8 cellular contexts compared by ENCODE assay signal in the genomic region with DNA sequence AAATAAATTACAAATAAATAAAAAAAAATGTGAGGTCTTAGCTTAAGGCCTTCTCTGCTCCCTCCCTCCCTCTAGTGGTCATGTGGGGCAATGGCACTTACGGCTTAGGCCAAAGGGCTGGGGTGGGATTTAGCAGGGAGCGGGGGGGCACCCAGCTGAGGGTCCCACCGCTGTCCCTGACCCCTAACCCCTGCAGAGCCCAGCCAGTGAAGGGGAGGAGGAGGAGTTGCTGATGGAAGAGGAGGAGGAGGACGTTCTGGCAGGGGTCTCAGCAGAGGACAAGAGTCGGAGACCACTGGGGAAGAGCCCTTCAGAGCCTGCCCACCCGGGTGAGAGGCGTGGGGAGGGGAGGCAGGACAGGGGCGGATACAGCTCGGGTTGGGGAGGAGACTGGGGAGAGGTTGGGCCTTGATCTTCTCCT. TPM values are rescaled to one million over a fixed set of nuclear protein-coding genes. Genes with fewer than 3 reads are reported as not detected.
A peak's percentile ranks its signal among the peaks of the same experiment; 100 is the strongest.
DNase-seq lines count a peak whose midpoint lies in the region; ATAC-seq and TF ChIP-seq lines count a peak whose summit lies in the region.

No MANE protein-coding gene starts in this region.

- peaks cover 2% of the 10 kb centered on the region for H3K4me1 ChIP-seq in ovary (ENCODE audit: insufficient read depth)

- H3K36me3 ChIP-seq in ovary, result no peaks in the 10 kb centered on the region

- no peaks in the 10 kb centered on the region for H3K27me3 ChIP-seq in ovary

- H3K27ac ChIP-seq in ovary, result no peak overlapping the region

- ATAC-seq in HG02610 (IDR thresholded peaks at IDR 0.05; ENCODE audit: unreplicated experiment) (no peak), HG03432 (IDR thresholded peaks at IDR 0.05; ENCODE audit: unreplicated experiment) (no peak)

- intact Hi-C loops in ovary (cut with DNase I), result loop anchor here in 1 of 4 donors (5.0 kb wide), 1 partner anchor 85 kb away; no protein-coding TSS in a partner anchor

- peak; percentile 22 for DNase-seq in SKM-1 (lab: John Stamatoyannopoulos, UW; ENCODE audit: unreplicated experiment)
- DNase-seq in SKM-1 treated with dmso at 0.1 percent for 144 hours (lab: John Stamatoyannopoulos, UW; ENCODE audit: unreplicated experiment), result no peak
- peak; percentile 25 for DNase-seq in NCI-H748 (lab: John Stamatoyannopoulos, UW; ENCODE audit: unreplicated experiment)
- peak; percentile 68 for DNase-seq in activated CD8-positive, alpha-beta memory T cell treated with anti-CD3 and anti-CD28 coated beads, Interleukin-2, amount 50 U/mL, for 4 hours
- peak; percentile 78 for DNase-seq in fibroblast of mammary gland (ENCODE audit: low read depth)
- peak in 3 of 5 donors; percentile 63 to 69 (median 65) for DNase-seq in ovary

- H3K9me3 ChIP-seq in ovary, result no peaks in the 10 kb centered on the region

- no peak for TF ChIP-seq EP300 in ovary (IDR thresholded peaks at IDR 0.05)

- TF ChIP-seq POLR2A in ovary (IDR thresholded peaks at IDR 0.05), result no peak

- WGBS in ovary, 3 donors, result 12 to 36% (median 19%) methylated on average over 9 of the region's 9 CpGs

- TF ChIP-seq CTCF in fibroblast of mammary gland (conservative IDR thresholded peaks at IDR 0.05; ENCODE audit: control insufficient read depth, insufficient read depth, low read depth, low read length), result peak; percentile 88
- peak; percentile 51 to 81 (median 71) for TF ChIP-seq CTCF in ovary (IDR thresholded peaks at IDR 0.05)

- H3K4me3 ChIP-seq in fibroblast of mammary gland (ENCODE audit: control insufficient read depth, low read depth, low read length), result no peak overlapping the region
- no peak overlapping the region for H3K4me3 ChIP-seq in ovary

RNA-seq across cellular contexts. Expression of a gene that starts 9.3 kb away (rescaled TPM):
- 10 to 100 TPM in 5 of 7 donors, 1 to 10 TPM in 2; 5.2 to 31.1 (median 20.3) TPM for total RNA-seq in ovary
- polyA plus RNA-seq in ovary, result 10 to 100 TPM in 1 of 2 donors, 1 to 10 TPM in 1; 2.4 to 14.5 TPM

RNA-seq across cellular contexts. Expression of a gene that starts 14.1 kb away (rescaled TPM):
- 10 to 100 TPM; 10.3 to 32.5 (median 17.5) TPM for total RNA-seq in ovary
- 10 to 100 TPM in 1 of 2 donors, 1 to 10 TPM in 1; 9.7 to 18.8 TPM for polyA plus RNA-seq in ovary

RNA-seq across cellular contexts. Expression of a gene that starts 47.6 kb away (rescaled TPM):
- 10 to 100 TPM; 20.5 to 88.6 (median 68.3) TPM for total RNA-seq in ovary
- 10 to 100 TPM in 1 of 2 donors, 1 to 10 TPM in 1; 6.9 to 57.5 TPM for polyA plus RNA-seq in ovary

RNA-seq across cellular contexts. Expression of a gene that starts 48.3 kb away (rescaled TPM):
- total RNA-seq in ovary, result under 1 TPM in 2 of 7 donors, not detected in 5; 0.11 to 0.18 TPM
- under 1 TPM in 1 of 2 donors, not detected in 1; 0.48 TPM for polyA plus RNA-seq in ovary

RNA-seq across cellular contexts. Expression of a gene that starts 49.7 kb away (rescaled TPM):
- 10 to 100 TPM in 1 of 7 donors, 1 to 10 TPM in 6; 4.7 to 10.4 (median 7.5) TPM for total RNA-seq in ovary
- polyA plus RNA-seq in ovary, result 1 to 10 TPM; 7.3 to 8.6 TPM
